In genomic region chr4:108199881-108200280, GRCh38 we compare ENCODE assay signal across 34 cellular contexts.
"Had no signal": no experiment of that assay in that cellular context is flagged by ENCODE, and none has a peak within 500 bp of the region (broad histone marks: within the 10 kb centered on the region; RNA-seq: fewer than 3 reads in every experiment).

No MANE protein-coding gene starts in this region.

- ATAC-seq: activated CD8-positive, alpha-beta T cell treated with anti-CD3 and anti-CD28 coated beads for 36 hours; activated naive CD4-positive, alpha-beta T cell treated with anti-CD3 and anti-CD28 coated beads, Interleukin-2, amount 50 U/mL, for 72 hours; activated T-cell treated with anti-CD3 and anti-CD28 coated beads, Interleukin-2, amount 50 U/mL, for 4 hours; activated T-cell treated with anti-CD3 and anti-CD28 coated beads, Interleukin-2, amount 50 U/mL, for 72 hours; activated T-helper 17 cell treated with anti-CD3 and anti-CD28 coated beads, Interleukin-2, amount 50 U/mL, for 72 hours; body of pancreas had no signal

- H3K27me3 ChIP-seq: adrenal gland, body of pancreas, brain microvascular endothelial cell, breast epithelium had no signal

- H3K4me3 ChIP-seq: adrenal gland, body of pancreas, breast epithelium had no signal

- H3K4me1 ChIP-seq: adrenal gland, body of pancreas, breast epithelium had no signal

- H3K27ac ChIP-seq: adrenal gland, body of pancreas, brain microvascular endothelial cell, breast epithelium, VCaP had no signal

- H3K9me3 ChIP-seq: adrenal gland, body of pancreas, breast epithelium had no signal

- H3K36me3 ChIP-seq: adrenal gland, brain microvascular endothelial cell, breast epithelium had no signal

- DNase-seq: activated B cell treated with CpG ODN at 0.5 μM for 24 hours; activated CD4-positive, alpha-beta memory T cell treated with anti-CD3 and anti-CD28 coated beads for 36 hours; activated CD4-positive, alpha-beta T cell treated with anti-CD3 and anti-CD28 coated beads for 4 hours; activated CD4-positive, alpha-beta T cell treated with anti-CD3 and anti-CD28 coated beads, Interleukin-2, amount 10 ng/mL, durations not matched to agents 24 days and 14 days; activated CD4-positive, alpha-beta T cell treated with anti-CD3 and anti-CD28 coated beads, Interleukin-2, amount 50 U/mL, for 1 hour; activated CD4-positive, alpha-beta T cell treated with anti-CD3 and anti-CD28 coated beads, Interleukin-2, amount 50 U/mL, for 4 hours; activated CD4-positive, CD25-positive, alpha-beta regulatory T cell treated with anti-CD3 and anti-CD28 coated beads, Interleukin-2, amount 50 U/mL, for 72 hours; activated CD8-positive, alpha-beta memory T cell treated with anti-CD3 and anti-CD28 coated beads, Interleukin-2, amount 50 U/mL, for 4 hours; activated CD8-positive, alpha-beta T cell treated with anti-CD3 and anti-CD28 coated beads for 36 hours; activated effector memory CD4-positive, alpha-beta T cell treated with anti-CD3 and anti-CD28 coated beads, Interleukin-2, amount 50 U/mL, for 16 hours; activated gamma-delta T cell treated with Interleukin-2 at 50 U/mL for 16 hours; activated naive CD4-positive, alpha-beta T cell; activated naive CD4-positive, alpha-beta T cell treated with anti-CD3 and anti-CD28 coated beads for 36 hours; activated naive CD4-positive, alpha-beta T cell treated with anti-CD3 and anti-CD28 coated beads, Interleukin-2, amount 50 U/mL, for 16 hours; activated naive CD8-positive, alpha-beta T cell treated with anti-CD3 and anti-CD28 coated beads for 36 hours; activated T-cell treated with anti-CD3 and anti-CD28 coated beads for 4 hours; activated T-cell treated with anti-CD3 and anti-CD28 coated beads, Interleukin-2, amount 50 U/mL, for 1 hour; activated T-cell treated with anti-CD3 and anti-CD28 coated beads, Interleukin-2, amount 50 U/mL, for 4 hours; activated T-cell treated with anti-CD3 and anti-CD28 coated beads, Interleukin-2, amount 50 U/mL, for 72 hours; adrenal gland; amniotic stem cell; aorta; body of pancreas; brain microvascular endothelial cell; central memory CD4-positive, alpha-beta T cell; T-helper 1 cell; T-helper 2 cell; T-helper 9 cell had no signal

- FAIRE-seq: astrocyte, TTC549 had no signal
